In genomic region chr2:237859533-237860272, GRCh38 we compare ENCODE assay signal across 8 cellular contexts. TPM values are rescaled to one million over a fixed set of nuclear protein-coding genes. Genes with fewer than 3 reads are reported as not detected.
A peak's percentile ranks its signal among the peaks of the same experiment; 100 is the strongest.
DNase-seq lines count a peak whose midpoint lies in the region; ATAC-seq and TF ChIP-seq lines count a peak whose summit lies in the region.

Gene RAMP1 (plus strand): TSS chr2:237859623. CDS start chr2:237859676, 53 bp downstream.

- no peak within 1 kb of the TSS for H3K23ac ChIP-seq in H9 (ENCODE audit: insufficient read length, low read depth, low read length)

- H3K36me3 ChIP-seq in psoas muscle (ENCODE audit: insufficient read depth in 1 of 2, low read depth in 1 of 2): no peaks in the 10 kb centered on the region

- DNase-seq in H9 (no peak), left ventricle myocardium superior (peak; percentile 56), psoas muscle (peak in 1 of 2 donors; percentile 53), NCI-H2029 (lab: John Stamatoyannopoulos, UW) (no peak), pons (ENCODE audit: low spot score) (no peak)
- peak in 1 of 2 donors; percentile 31 for DNase-seq in activated naive CD4-positive, alpha-beta T cell treated with anti-CD3 and anti-CD28 coated beads, Interleukin-2, amount 50 U/mL, for 72 hours (ENCODE audit: low spot score in 2 of 2)

- WGBS in H9 (ENCODE audit: extremely low coverage, insufficient read length, low lambda C conversion rate): no CpG with 5 or more reads among the region's 79 CpGs
- WGBS in psoas muscle, 3 donors: 1 to 3% (median 2%) methylated on average over 28 to 79 of the region's 79 CpGs

- no peaks in the 10 kb centered on the region for H3K9me3 ChIP-seq in H9 (ENCODE audit: control insufficient read depth, low read depth, low read length)
- H3K9me3 ChIP-seq in psoas muscle: no peaks in the 10 kb centered on the region

- peak within 1 kb of the TSS; percentile 55; the same call in 1 of the 2 replicates for H3K14ac ChIP-seq in H9 (ENCODE audit: insufficient read depth, low read length)

- ATAC-seq in activated naive CD4-positive, alpha-beta T cell treated with anti-CD3 and anti-CD28 coated beads, Interleukin-2, amount 50 U/mL, for 72 hours: peak; percentile 64 to 70
- peak; percentile 58 for ATAC-seq in left ventricle myocardium superior
- ATAC-seq in psoas muscle: peak; percentile 53 to 72 (median 62)
- no peak for ATAC-seq in HG02763 (IDR thresholded peaks at IDR 0.05; ENCODE audit: unreplicated experiment)

- H3K56ac ChIP-seq in H9 (ENCODE audit: insufficient read length, low read depth, low read length): no peak within 1 kb of the TSS

- H3K4me2 ChIP-seq in H9 (ENCODE audit: insufficient read depth, insufficient read length, low read length): peak within 1 kb of the TSS; percentile 68

- no peak within 1 kb of the TSS for H3T11ph ChIP-seq in H9 (ENCODE audit: low read length)

- H4K91ac ChIP-seq in H9 (ENCODE audit: insufficient read length, low read depth, low read length): no peak within 1 kb of the TSS

- intact Hi-C loops in left ventricle myocardium superior (cut with micrococcal nuclease) (no loop called here), psoas muscle (cut with DNase I) (loop anchor here (2.0 to 10.0 kb wide), 8 partner anchors 38 to 283 kb away; partner anchors contain the start of genes UBE2F (in 2 of the 2), KLHL30 (in 1 of the 2) and SCLY (in 1 of the 2))

- H4K20me1 ChIP-seq in H9 (ENCODE audit: control insufficient read depth, insufficient read depth, insufficient read length): no peaks in the 10 kb centered on the region

- no peak for TF ChIP-seq CTCF in 22Rv1 (IDR thresholded peaks at IDR 0.05)
- no peak for TF ChIP-seq CTCF in H9 (conservative IDR thresholded peaks at IDR 0.05)
- no peak for TF ChIP-seq CTCF in psoas muscle (IDR thresholded peaks at IDR 0.05)

- peaks cover 0 to 2% (median 0%) of the 10 kb centered on the region in 3 experiments; a peak in 1 of 7 replicates for H3K36me3 Mint-ChIP-seq in H9 (ENCODE audit: insufficient read depth in 1 of 3, low read depth in 3 of 3)
- H3K36me3 Mint-ChIP-seq in activated naive CD4-positive, alpha-beta T cell treated with anti-CD3 and anti-CD28 coated beads, Interleukin-2, amount 50 U/mL, for 72 hours: peaks cover 0 to 4% of the 10 kb centered on the region in 2 donors

- H3K4me1 Mint-ChIP-seq in H9: peaks cover 21 to 24% of the 10 kb centered on the region in 2 experiments

- H3K79me1 ChIP-seq in H9 (ENCODE audit: insufficient read depth, low read depth, low read length, poor library complexity, severe bottlenecking): no peaks in the 10 kb centered on the region

- H2AFZ ChIP-seq in H9 (ENCODE audit: low read length): no peak within 1 kb of the TSS

- H3K9me3 Mint-ChIP-seq in H9: no peaks in the 10 kb centered on the region
- no peaks in the 10 kb centered on the region for H3K9me3 Mint-ChIP-seq in activated naive CD4-positive, alpha-beta T cell treated with anti-CD3 and anti-CD28 coated beads, Interleukin-2, amount 50 U/mL, for 72 hours

- H2BK20ac ChIP-seq in H9 (ENCODE audit: low read depth, low read length, poor library complexity, severe bottlenecking): no peak within 1 kb of the TSS

- H3K23me2 ChIP-seq in H9 (ENCODE audit: insufficient read length, low read depth, low read length, poor library complexity, severe bottlenecking): peaks cover 6% of the 10 kb centered on the region

- H3K27ac ChIP-seq in 22Rv1 (peak within 1 kb of the TSS; percentile 100), H9 (ENCODE audit: insufficient read length, low read depth, low read length) (no peak within 1 kb of the TSS), psoas muscle (peak within 1 kb of the TSS; percentile 93)

- H3K4me3 ChIP-seq in psoas muscle: peak within 1 kb of the TSS; percentile 83

- no peaks in the 10 kb centered on the region for H3K79me2 ChIP-seq in H9 (ENCODE audit: insufficient read depth, low read length)

- no peak within 1 kb of the TSS for H3K4ac ChIP-seq in H9 (ENCODE audit: low read depth, low read length)

- H3K4me1 ChIP-seq in H9 (ENCODE audit: insufficient read depth, low read length) (no peaks in the 10 kb centered on the region; the same call in 1 of the 2 replicates), psoas muscle (peaks cover 33% of the 10 kb centered on the region)

- peak within 1 kb of the TSS; percentile 64 to 79 for H3K4me3 Mint-ChIP-seq in H9

- no peak within 1 kb of the TSS for H2BK15ac ChIP-seq in H9 (ENCODE audit: low read depth, low read length)

- H2BK5ac ChIP-seq in H9 (ENCODE audit: insufficient read length, low read length): no peak within 1 kb of the TSS

- H3K18ac ChIP-seq in H9 (ENCODE audit: insufficient read length, low read depth, low read length): no peak within 1 kb of the TSS

- peak within 1 kb of the TSS in 1 of 3 experiments; percentile 96; a peak in 2 of 7 replicates for H3K27ac Mint-ChIP-seq in H9
- H3K27ac Mint-ChIP-seq in activated naive CD4-positive, alpha-beta T cell treated with anti-CD3 and anti-CD28 coated beads, Interleukin-2, amount 50 U/mL, for 72 hours: no peak within 1 kb of the TSS

- H2BK120ac ChIP-seq in H9 (ENCODE audit: low read depth, low read length, poor library complexity, severe bottlenecking): no peak within 1 kb of the TSS

- peaks cover 71% of the 10 kb centered on the region for H3K27me3 Mint-ChIP-seq in H9 (ENCODE audit: low read depth)

- H2BK12ac ChIP-seq in H9 (ENCODE audit: insufficient read length, low read depth, low read length): no peak within 1 kb of the TSS

- H4K5ac ChIP-seq in H9 (ENCODE audit: insufficient read length, low read depth, low read length): no peak within 1 kb of the TSS

- no peak within 1 kb of the TSS for H2AK5ac ChIP-seq in H9 (ENCODE audit: insufficient read length, low read length)

- no peak within 1 kb of the TSS for H4K8ac ChIP-seq in H9 (replicated peaks; ENCODE audit: insufficient read length, low read depth, low read length)

- H3K9ac ChIP-seq in H9 (ENCODE audit: extremely low read depth, insufficient read length, low read length): no peak within 1 kb of the TSS

- H3K27me3 ChIP-seq in H9 (ENCODE audit: insufficient read depth, low read length): peaks cover 9% of the 10 kb centered on the region; the same call in 1 of the 2 replicates
- peaks cover 0 to 2% (median 0%) of the 10 kb centered on the region in 3 donors for H3K27me3 ChIP-seq in psoas muscle (ENCODE audit: insufficient read depth in 3 of 3, low read length in 2 of 3)

RNA-seq across cellular contexts. Expression of gene RAMP1, which starts in this region (rescaled TPM):
- total RNA-seq in H9 (2021): 0.63 and 0.75 TPM in 2 replicates
- total RNA-seq in activated naive CD4-positive, alpha-beta T cell treated with anti-CD3 and anti-CD28 coated beads, Interleukin-2, amount 50 U/mL, for 72 hours: under 1 TPM in 1 of 2 donors, not detected in 1; 0.47 TPM
- total RNA-seq in left ventricle myocardium superior: 151 TPM
- 100 to 1,000 TPM in 1 of 4 donors, 10 to 100 TPM in 3; 32.8 to 105 (median 91.2) TPM for total RNA-seq in psoas muscle
- polyA plus RNA-seq in psoas muscle: 100 to 1,000 TPM in 2 of 3 donors, 10 to 100 TPM in 1; 86.5 to 367 (median 303) TPM

Comparison
In these comparisons a context has a peak if more than half of its experiments do, and no peak if none do; other contexts are left out.
1. RNA of gene RAMP1 (total RNA-seq): 151 TPM in left ventricle myocardium superior (single experiment) and 32.8 to 105 TPM in psoas muscle; 0.63 to 0.75 TPM in H9 and 0.47 TPM in activated naive CD4-positive, alpha-beta T cell treated with anti-CD3 and anti-CD28 coated beads, Interleukin-2, amount 50 U/mL, for 72 hours; every median in the first group is over 10 times any median in the second.
2. Peak in ATAC-seq in activated naive CD4-positive, alpha-beta T cell treated with anti-CD3 and anti-CD28 coated beads, Interleukin-2, amount 50 U/mL, for 72 hours; RNA of the gene not detected or under 1 TPM.